Comparison of ENCODE assay signal across 7 cellular contexts in genomic region chr11:64803846-64804345, GRCh38. TPM values are rescaled to one million over a fixed set of nuclear protein-coding genes. Genes with fewer than 3 reads are reported as not detected.
A peak's percentile ranks its signal among the peaks of the same experiment; 100 is the strongest.
DNase-seq lines count a peak whose midpoint lies in the region; ATAC-seq lines count a peak whose summit lies in the region.

No MANE protein-coding gene starts in this region.

- H3K9ac ChIP-seq in HUES48 (ENCODE audit: low read depth, low read length) (no peak overlapping the region), iPS-15b (ENCODE audit: low read depth, low read length) (peak overlapping the region; percentile 50)

- H3K36me3 ChIP-seq in HUES48 (ENCODE audit: control insufficient read depth, insufficient read depth, low read length) = peaks cover 49% of the 10 kb centered on the region
- H3K36me3 ChIP-seq in iPS-15b (ENCODE audit: control insufficient read depth, insufficient read depth, low read length) = peaks cover 30% of the 10 kb centered on the region

- DNase-seq in EL (no peak), HCEC 1CT (no peak)

- peaks cover 8% of the 10 kb centered on the region for H3K4me1 ChIP-seq in HUES48 (ENCODE audit: control insufficient read depth, insufficient read depth, low read length)
- peaks cover 3% of the 10 kb centered on the region for H3K4me1 ChIP-seq in iPS-15b (ENCODE audit: control insufficient read depth, insufficient read depth, low read length)

- ATAC-seq in activated T-helper 17 cell treated with anti-CD3 and anti-CD28 coated beads, Interleukin-2, amount 50 U/mL, for 72 hours (replicated peaks) = peak; percentile 19
- ATAC-seq in stimulated activated memory B cell treated with anti-CD40 and anti-IgM and Interleukin-4, amounts not matched to agents 10 μg/mL and 1 μg/mL and 100 μg/mL, for 72 hours = no peak
- no peak for ATAC-seq in HG03571 (IDR thresholded peaks at IDR 0.05; ENCODE audit: unreplicated experiment)

- no peaks in the 10 kb centered on the region for H3K9me3 ChIP-seq in HUES48 (ENCODE audit: control insufficient read depth, insufficient read depth, low read length)
- H3K9me3 ChIP-seq in iPS-15b (ENCODE audit: control insufficient read depth, insufficient read depth, low read length) = no peaks in the 10 kb centered on the region

- peak overlapping the region; percentile 88 for H3K27ac ChIP-seq in HUES48 (ENCODE audit: low read depth, low read length)

- no peaks in the 10 kb centered on the region for H3K27me3 Mint-ChIP-seq in activated T-helper 17 cell treated with anti-CD3 and anti-CD28 coated beads, Interleukin-2, amount 50 U/mL, for 72 hours
- no peaks in the 10 kb centered on the region for H3K27me3 Mint-ChIP-seq in stimulated activated memory B cell treated with anti-CD40 and anti-IgM and Interleukin-4, amounts not matched to agents 10 μg/mL and 1 μg/mL and 100 μg/mL, for 72 hours

- H3K4me3 Mint-ChIP-seq in activated T-helper 17 cell treated with anti-CD3 and anti-CD28 coated beads, Interleukin-2, amount 50 U/mL, for 72 hours = peak overlapping the region; percentile 88
- H3K4me3 Mint-ChIP-seq in stimulated activated memory B cell treated with anti-CD40 and anti-IgM and Interleukin-4, amounts not matched to agents 10 μg/mL and 1 μg/mL and 100 μg/mL, for 72 hours = peak overlapping the region; percentile 89

- peaks cover 42% of the 10 kb centered on the region for H3K36me3 Mint-ChIP-seq in activated T-helper 17 cell treated with anti-CD3 and anti-CD28 coated beads, Interleukin-2, amount 50 U/mL, for 72 hours (ENCODE audit: low read depth)
- peaks cover 45% of the 10 kb centered on the region for H3K36me3 Mint-ChIP-seq in stimulated activated memory B cell treated with anti-CD40 and anti-IgM and Interleukin-4, amounts not matched to agents 10 μg/mL and 1 μg/mL and 100 μg/mL, for 72 hours

- peak overlapping the region; percentile 96 for H3K27ac Mint-ChIP-seq in activated T-helper 17 cell treated with anti-CD3 and anti-CD28 coated beads, Interleukin-2, amount 50 U/mL, for 72 hours
- peak overlapping the region; percentile 89 for H3K27ac Mint-ChIP-seq in stimulated activated memory B cell treated with anti-CD40 and anti-IgM and Interleukin-4, amounts not matched to agents 10 μg/mL and 1 μg/mL and 100 μg/mL, for 72 hours

- H3K4me1 Mint-ChIP-seq in activated T-helper 17 cell treated with anti-CD3 and anti-CD28 coated beads, Interleukin-2, amount 50 U/mL, for 72 hours = peaks cover 12% of the 10 kb centered on the region
- peaks cover 58% of the 10 kb centered on the region for H3K4me1 Mint-ChIP-seq in stimulated activated memory B cell treated with anti-CD40 and anti-IgM and Interleukin-4, amounts not matched to agents 10 μg/mL and 1 μg/mL and 100 μg/mL, for 72 hours

- H3K27me3 ChIP-seq in HUES48 (ENCODE audit: control insufficient read depth, insufficient read depth, low read length) = no peaks in the 10 kb centered on the region
- H3K27me3 ChIP-seq in iPS-15b (ENCODE audit: control insufficient read depth, insufficient read depth, low read length) = no peaks in the 10 kb centered on the region

- H3K4me3 ChIP-seq in HUES48 (ENCODE audit: low read depth, low read length) = peak overlapping the region; percentile 79
- H3K4me3 ChIP-seq in iPS-15b (ENCODE audit: low read depth, low read length) = peak overlapping the region; percentile 71

- no peaks in the 10 kb centered on the region for H3K9me3 Mint-ChIP-seq in activated T-helper 17 cell treated with anti-CD3 and anti-CD28 coated beads, Interleukin-2, amount 50 U/mL, for 72 hours
- H3K9me3 Mint-ChIP-seq in stimulated activated memory B cell treated with anti-CD40 and anti-IgM and Interleukin-4, amounts not matched to agents 10 μg/mL and 1 μg/mL and 100 μg/mL, for 72 hours = no peaks in the 10 kb centered on the region

RNA-seq across cellular contexts. Expression of gene MAP4K2, which starts 0.9 kb away (rescaled TPM):
- 10 to 100 TPM; 65.9 to 82.5 TPM for total RNA-seq in activated T-helper 17 cell treated with anti-CD3 and anti-CD28 coated beads, Interleukin-2, amount 50 U/mL, for 72 hours

RNA-seq across cellular contexts. Expression of gene MEN1, which starts 6.5 kb away (rescaled TPM):
- 10 to 100 TPM; 17.9 to 28.2 TPM for total RNA-seq in activated T-helper 17 cell treated with anti-CD3 and anti-CD28 coated beads, Interleukin-2, amount 50 U/mL, for 72 hours

RNA-seq across cellular contexts. Expression of gene SF1, which starts 25.6 kb away (rescaled TPM):
- total RNA-seq in activated T-helper 17 cell treated with anti-CD3 and anti-CD28 coated beads, Interleukin-2, amount 50 U/mL, for 72 hours = 100 to 1,000 TPM; 316 to 397 TPM

RNA-seq across cellular contexts. Expression of gene CDC42BPG, which starts 40.6 kb away (rescaled TPM):
- total RNA-seq in activated T-helper 17 cell treated with anti-CD3 and anti-CD28 coated beads, Interleukin-2, amount 50 U/mL, for 72 hours = under 1 TPM; 0.37 to 0.71 TPM

RNA-seq across cellular contexts. Expression of gene PYGM, which starts 44.1 kb away (rescaled TPM):
- 1 to 10 TPM; 4.0 to 4.7 TPM for total RNA-seq in activated T-helper 17 cell treated with anti-CD3 and anti-CD28 coated beads, Interleukin-2, amount 50 U/mL, for 72 hours
